11 cellular contexts compared by ENCODE assay signal in genomic region chr1:225448146-225448805, GRCh38. TPM values are rescaled to one million over a fixed set of nuclear protein-coding genes. Genes with fewer than 3 reads are reported as not detected.
DNase-seq lines count a peak whose midpoint lies in the region; ATAC-seq and TF ChIP-seq lines count a peak whose summit lies in the region.
"Had no signal": no experiment of that assay in that cellular context is flagged by ENCODE, and none has a peak within 500 bp of the region (broad histone marks: within the 10 kb centered on the region; RNA-seq: fewer than 3 reads in every experiment).

No MANE protein-coding gene starts in this region.

- no peaks in the 10 kb centered on the region for H3K27me3 ChIP-seq in colonic mucosa

- H3K27ac Mint-ChIP-seq in mesothelial cell of epicardium, result peak overlapping the region; percentile 80
- H3K27ac Mint-ChIP-seq: stimulated activated memory B cell treated with anti-CD40 and anti-IgM and Interleukin-4, amounts not matched to agents 10 μg/mL and 1 μg/mL and 100 μg/mL, for 72 hours had no signal

- no peaks in the 10 kb centered on the region for H3K36me3 ChIP-seq in colonic mucosa

- H3K27me3 Mint-ChIP-seq in mesothelial cell of epicardium (ENCODE audit: low read depth), result no peaks in the 10 kb centered on the region
- H3K27me3 Mint-ChIP-seq: stimulated activated memory B cell treated with anti-CD40 and anti-IgM and Interleukin-4, amounts not matched to agents 10 μg/mL and 1 μg/mL and 100 μg/mL, for 72 hours had no signal

- peak overlapping the region in 1 of 2 donors; percentile 68 for H3K9ac ChIP-seq in colonic mucosa (ENCODE audit: low read depth in 2 of 2, low read length in 2 of 2)

- H3K4me1 ChIP-seq in colonic mucosa, result peaks cover 37% of the 10 kb centered on the region

- H3K36me3 Mint-ChIP-seq in mesothelial cell of epicardium, result no peaks in the 10 kb centered on the region
- H3K36me3 Mint-ChIP-seq: stimulated activated memory B cell treated with anti-CD40 and anti-IgM and Interleukin-4, amounts not matched to agents 10 μg/mL and 1 μg/mL and 100 μg/mL, for 72 hours had no signal

- ATAC-seq in HG02884 (IDR thresholded peaks at IDR 0.05; ENCODE audit: unreplicated experiment), result no peak
- ATAC-seq: stimulated activated memory B cell treated with anti-CD40 and anti-IgM and Interleukin-4, amounts not matched to agents 10 μg/mL and 1 μg/mL and 100 μg/mL, for 72 hours had no signal

- H3K4me1 Mint-ChIP-seq in mesothelial cell of epicardium, result peaks cover 31% of the 10 kb centered on the region

- H3K9me3 ChIP-seq in colonic mucosa, result no peaks in the 10 kb centered on the region

- H3K4me3 ChIP-seq in colonic mucosa, result no peak overlapping the region

- no peak for TF ChIP-seq CTCF in VCaP (conservative IDR thresholded peaks at IDR 0.05)
- no peak for TF ChIP-seq CTCF in colonic mucosa (IDR thresholded peaks at IDR 0.05)
- no peak for TF ChIP-seq CTCF in mesothelial cell of epicardium (IDR thresholded peaks at IDR 0.05; ENCODE audit: unreplicated experiment)

- peak overlapping the region; percentile 71 for H3K27ac ChIP-seq in VCaP
- peak overlapping the region; percentile 47 for H3K27ac ChIP-seq in colonic mucosa
- H3K27ac ChIP-seq in substantia nigra (ENCODE audit: low read depth, low read length, poor library complexity, severe bottlenecking), result peak overlapping the region; percentile 69

- H3K4me3 Mint-ChIP-seq in mesothelial cell of epicardium, result peak overlapping the region; percentile 22
- H3K4me3 Mint-ChIP-seq: stimulated activated memory B cell treated with anti-CD40 and anti-IgM and Interleukin-4, amounts not matched to agents 10 μg/mL and 1 μg/mL and 100 μg/mL, for 72 hours had no signal

- DNase-seq in colonic mucosa (no peak), mesothelial cell of epicardium (ENCODE audit: low spot score in 2 of 2, unreplicated experiment in 2 of 2) (no peak), substantia nigra (lab: John Stamatoyannopoulos, UW) (peak in 38 of 49 donors; percentile 8 to 73 (median 49)), DMS114 treated with DMSO at 0.1 percent for 48 hours (lab: John Stamatoyannopoulos, UW; ENCODE audit: unreplicated experiment) (no peak), iPS-NIHi7 (ENCODE audit: extremely low spot score) (no peak), NCI-H446 (lab: John Stamatoyannopoulos, UW) (no peak)
- DNase-seq: NCI-H1105, NCI-H526 treated with DMSO at 0.1 percent for 48 hours had no signal

- no peaks in the 10 kb centered on the region for H3K9me3 Mint-ChIP-seq in mesothelial cell of epicardium
- H3K9me3 Mint-ChIP-seq: stimulated activated memory B cell treated with anti-CD40 and anti-IgM and Interleukin-4, amounts not matched to agents 10 μg/mL and 1 μg/mL and 100 μg/mL, for 72 hours had no signal

- intact Hi-C loops in colonic mucosa (cut with DNase I), result no loop called here

RNA-seq across cellular contexts. Expression of gene LBR, which starts 20.4 kb away (rescaled TPM):
- total RNA-seq in colonic mucosa, result 100 to 1,000 TPM; 111 to 147 TPM
- 67.5 to 73.4 TPM (median 70.0 TPM) in 3 replicates for total RNA-seq in mesothelial cell of epicardium

Comparison
In these comparisons a context has a peak if more than half of its experiments do, and no peak if none do; other contexts are left out.
1. DNase-seq: peak in substantia nigra (38 of 49); none in colonic mucosa (single experiment), mesothelial cell of epicardium (0 of 2), DMS114 treated with DMSO at 0.1 percent for 48 hours (single experiment), iPS-NIHi7 (single experiment) and NCI-H446 (0 of 2).
2. Peak in every context shown above with its lines, with median percentiles within 50 percentile points of each other: H3K27ac ChIP-seq.